Comparison of ENCODE assay signal across 24 cellular contexts in genomic region chr1:169042377-169042776, GRCh38.
"Had no signal": no experiment of that assay in that cellular context is flagged by ENCODE, and none has a peak within 500 bp of the region (broad histone marks: within the 10 kb centered on the region; RNA-seq: fewer than 3 reads in every experiment).

No MANE protein-coding gene starts in this region.

- H3K27ac Mint-ChIP-seq: activated CD4-positive, alpha-beta memory T cell treated with anti-CD3 and anti-CD28 coated beads for 36 hours; nephron; stimulated activated memory B cell treated with anti-CD40 and anti-IgM and Interleukin-4, amounts not matched to agents 10 μg/mL and 1 μg/mL and 100 μg/mL, for 72 hours; type B pancreatic cell had no signal

- ATAC-seq: left lobe of liver; stimulated activated memory B cell treated with anti-CD40 and anti-IgM and Interleukin-4, amounts not matched to agents 10 μg/mL and 1 μg/mL and 100 μg/mL, for 72 hours; stimulated activated naive CD8-positive, alpha-beta T cell treated with anti-CD3 and anti-CD28 coated beads, Interleukin-15, amount 100 ng/mL, for 72 hours had no signal

- DNase-seq: activated CD4-positive, alpha-beta memory T cell treated with anti-CD3 and anti-CD28 coated beads for 36 hours; activated CD4-positive, alpha-beta T cell treated with anti-CD3 and anti-CD28 coated beads for 4 hours; activated CD4-positive, CD25-positive, alpha-beta regulatory T cell; activated naive CD4-positive, alpha-beta T cell; activated T-cell treated with anti-CD3 and anti-CD28 coated beads, Interleukin-2, amount 50 U/mL, for 48 hours; amniotic stem cell; central memory CD4-positive, alpha-beta T cell; head of caudate nucleus; kidney glomerular epithelial cell; mesendoderm; stimulated activated CD4-positive, alpha-beta T cell treated with anti-CD3 and anti-CD28 coated beads, Interleukin-1b, Interleukin-23, amount 100 ng/mL, for 48 hours; stimulated activated CD4-positive, alpha-beta T cell treated with anti-CD3 and anti-CD28 coated beads, Interleukin-4, amount 100 ng/mL, for 4 hours; stimulated activated CD8-positive, alpha-beta memory T cell treated with anti-CD3 and anti-CD28 coated beads, Interleukin-4, amount 100 ng/mL, for 48 hours; stimulated activated naive CD8-positive, alpha-beta T cell treated with anti-CD3 and anti-CD28 coated beads, Interleukin-15, amount 100 ng/mL, for 72 hours; substantia nigra; T-helper 1 cell; uterus had no signal

- H3K27me3 Mint-ChIP-seq: activated CD4-positive, alpha-beta memory T cell treated with anti-CD3 and anti-CD28 coated beads for 36 hours; stimulated activated naive CD8-positive, alpha-beta T cell treated with anti-CD3 and anti-CD28 coated beads, Interleukin-15, amount 100 ng/mL, for 72 hours; type B pancreatic cell had no signal

- H3K9me3 ChIP-seq: prostate gland, uterus had no signal

- H3K36me3 ChIP-seq: prostate gland, uterus had no signal

- H3K4me3 Mint-ChIP-seq: activated CD4-positive, alpha-beta memory T cell treated with anti-CD3 and anti-CD28 coated beads for 36 hours; nephron; stimulated activated memory B cell treated with anti-CD40 and anti-IgM and Interleukin-4, amounts not matched to agents 10 μg/mL and 1 μg/mL and 100 μg/mL, for 72 hours; stimulated activated naive CD8-positive, alpha-beta T cell treated with anti-CD3 and anti-CD28 coated beads, Interleukin-15, amount 100 ng/mL, for 72 hours; type B pancreatic cell had no signal

- H3K27ac ChIP-seq: prostate gland, uterus had no signal

- H3K9me3 Mint-ChIP-seq: type B pancreatic cell had no signal

- H3K4me1 ChIP-seq: prostate gland, uterus had no signal

- H3K4me3 ChIP-seq: lung, prostate gland, smooth muscle cell, uterus had no signal

- H3K27me3 ChIP-seq: uterus had no signal

- H3K36me3 Mint-ChIP-seq: type B pancreatic cell had no signal
